ENCODE assay signal across 17 cellular contexts in the genomic region with DNA sequence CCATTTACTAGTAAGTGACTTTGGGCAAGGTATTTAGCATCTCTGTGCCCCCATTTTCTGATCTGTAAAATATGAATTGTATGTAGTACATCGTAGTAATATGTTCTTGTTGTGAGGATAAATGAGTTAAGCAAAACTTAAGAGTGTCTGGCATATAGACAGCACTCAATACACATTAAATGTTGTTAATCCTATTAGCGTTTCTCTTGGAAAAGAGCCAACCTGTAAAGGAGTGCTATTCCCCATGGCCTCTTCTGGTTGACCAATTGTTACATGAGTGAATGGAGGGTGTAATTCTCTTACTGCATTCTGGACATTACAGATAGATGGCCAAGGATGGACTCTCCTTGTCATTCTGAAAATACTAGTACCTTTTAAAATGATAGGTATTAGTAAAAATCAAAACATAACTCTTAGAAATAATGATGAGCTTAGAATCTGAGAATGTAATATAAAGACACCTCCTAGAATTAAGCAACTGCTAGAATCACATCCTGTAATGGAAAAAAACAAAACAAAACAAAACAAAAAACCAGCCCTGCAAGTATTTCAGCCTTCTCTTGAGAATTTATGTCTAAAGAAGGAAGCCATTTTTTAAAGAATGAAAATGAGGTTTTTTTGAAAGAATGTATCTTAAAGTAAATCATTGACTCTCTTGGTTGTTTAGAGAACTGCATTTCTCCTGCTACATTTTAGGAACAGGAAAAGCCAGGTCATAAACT. TPM values are rescaled to one million over a fixed set of nuclear protein-coding genes. Genes with fewer than 3 reads are reported as not detected.
DNase-seq lines count a peak whose midpoint lies in the region; ATAC-seq and TF ChIP-seq lines count a peak whose summit lies in the region.
"Had no signal": no experiment of that assay in that cellular context is flagged by ENCODE, and none has a peak within 500 bp of the region (broad histone marks: within the 10 kb centered on the region; RNA-seq: fewer than 3 reads in every experiment).

No MANE protein-coding gene starts in this region.

- DNase-seq in D341Med (ENCODE audit: low spot score) (peak; percentile 47), NCI-H510A treated with DMSO at 0.1 percent for 48 hours (lab: John Stamatoyannopoulos, UW) (peak; percentile 46), MCF 10A (ENCODE audit: unreplicated experiment) (peak; percentile 3), left kidney (ENCODE audit: low read depth, low spot score) (peak; percentile 62), germinal center (ENCODE audit: low spot score) (no peak), GM03348 (ENCODE audit: low spot score) (no peak)
- DNase-seq: activated CD4-positive, alpha-beta T cell treated with anti-CD3 and anti-CD28 coated beads, Interleukin-2, amount 10 ng/mL, durations not matched to agents 24 days and 14 days; dorsolateral prefrontal cortex; NCI-H1436 treated with DMSO at 0.1 percent for 48 hours; NCI-H2227 treated with DMSO at 0.1 percent for 48 hours; occipital lobe; sigmoid colon; stimulated activated naive B cell treated with anti-CD40 and anti-IgM and Interleukin-4, amounts not matched to agents 10 μg/mL and 1 μg/mL and 100 μg/mL, for 72 hours had no signal

- H3K9me3 Mint-ChIP-seq in MCF 10A (ENCODE audit: unreplicated experiment) = no peaks in the 10 kb centered on the region
- H3K9me3 Mint-ChIP-seq: activated CD4-positive, alpha-beta T cell treated with anti-CD3 and anti-CD28 coated beads, Interleukin-2, amount 10 ng/mL, durations not matched to agents 24 days and 14 days; activated T-helper 2 cell treated with anti-CD3 and anti-CD28 coated beads, Interferon-gamma antibody, Interleukin-2, Interleukin-4, amounts not matched to agents 10 μg/mL and 5 μg/mL and 100 μg/mL, durations not matched to agents 14 hours and 24 hours and 36 hours; stimulated activated naive B cell treated with anti-CD40 and anti-IgM and Interleukin-4, amounts not matched to agents 10 μg/mL and 1 μg/mL and 100 μg/mL, for 72 hours had no signal

- H3K36me3 Mint-ChIP-seq in MCF 10A (ENCODE audit: insufficient read depth, unreplicated experiment) = peaks cover 6% of the 10 kb centered on the region
- H3K36me3 Mint-ChIP-seq: stimulated activated naive B cell treated with anti-CD40 and anti-IgM and Interleukin-4, amounts not matched to agents 10 μg/mL and 1 μg/mL and 100 μg/mL, for 72 hours had no signal

- H3K4me1 Mint-ChIP-seq in MCF 10A (ENCODE audit: insufficient read depth, unreplicated experiment) = no peaks in the 10 kb centered on the region
- H3K4me1 Mint-ChIP-seq: activated CD4-positive, alpha-beta T cell treated with anti-CD3 and anti-CD28 coated beads, Interleukin-2, amount 10 ng/mL, durations not matched to agents 24 days and 14 days; stimulated activated naive B cell treated with anti-CD40 and anti-IgM and Interleukin-4, amounts not matched to agents 10 μg/mL and 1 μg/mL and 100 μg/mL, for 72 hours had no signal

- H3K27ac Mint-ChIP-seq in MCF 10A (ENCODE audit: low read depth, unreplicated experiment) = peak overlapping the region; percentile 8
- H3K27ac Mint-ChIP-seq: activated CD4-positive, alpha-beta T cell treated with anti-CD3 and anti-CD28 coated beads, Interleukin-2, amount 10 ng/mL, durations not matched to agents 24 days and 14 days; activated T-helper 2 cell treated with anti-CD3 and anti-CD28 coated beads, Interferon-gamma antibody, Interleukin-2, Interleukin-4, amounts not matched to agents 10 μg/mL and 5 μg/mL and 100 μg/mL, durations not matched to agents 14 hours and 24 hours and 36 hours; stimulated activated naive B cell treated with anti-CD40 and anti-IgM and Interleukin-4, amounts not matched to agents 10 μg/mL and 1 μg/mL and 100 μg/mL, for 72 hours had no signal

- CTCF ChIA-PET in MCF 10A (lab: Yijun Ruan, JAX) = interaction anchor here (1.5 kb wide), 1 partner anchor 13 kb away, joined by 6 read pairs; no protein-coding TSS in a partner anchor

- no peak overlapping the region for H3K4me3 Mint-ChIP-seq in MCF 10A (ENCODE audit: unreplicated experiment)
- H3K4me3 Mint-ChIP-seq: activated CD4-positive, alpha-beta T cell treated with anti-CD3 and anti-CD28 coated beads, Interleukin-2, amount 10 ng/mL, durations not matched to agents 24 days and 14 days; stimulated activated naive B cell treated with anti-CD40 and anti-IgM and Interleukin-4, amounts not matched to agents 10 μg/mL and 1 μg/mL and 100 μg/mL, for 72 hours had no signal

- POLR2A ChIA-PET in MCF 10A (lab: Yijun Ruan, JAX) = interaction anchor here (0.6 to 0.8 kb wide), 2 partner anchors 30 to 31 kb away, joined by 3 to 4 read pairs; a partner anchor contains a TSS

- no peaks in the 10 kb centered on the region for H3K27me3 Mint-ChIP-seq in MCF 10A (ENCODE audit: insufficient read depth, unreplicated experiment)
- H3K27me3 Mint-ChIP-seq: activated CD4-positive, alpha-beta T cell treated with anti-CD3 and anti-CD28 coated beads, Interleukin-2, amount 10 ng/mL, durations not matched to agents 24 days and 14 days; stimulated activated naive B cell treated with anti-CD40 and anti-IgM and Interleukin-4, amounts not matched to agents 10 μg/mL and 1 μg/mL and 100 μg/mL, for 72 hours had no signal

- TF ChIP-seq CTCF in MCF 10A (IDR thresholded peaks at IDR 0.05; ENCODE audit: unreplicated experiment) = no peak

- ATAC-seq in HG03565 (IDR thresholded peaks at IDR 0.05; ENCODE audit: unreplicated experiment) (no peak), HG03442 (IDR thresholded peaks at IDR 0.05; ENCODE audit: unreplicated experiment) (no peak)
- ATAC-seq: esophagus mucosa; stimulated activated naive B cell treated with anti-CD40 and anti-IgM and Interleukin-4, amounts not matched to agents 10 μg/mL and 1 μg/mL and 100 μg/mL, for 72 hours had no signal

- intact Hi-C loops in MCF 10A (cut with micrococcal nuclease) = no loop called here

- no TSS peak for BruUV-seq in MCF 10A (replicated peaks; lab: Mats Ljungman, UMichigan)

RNA-seq across cellular contexts. Expression of a gene that starts 30.5 kb away (rescaled TPM):
- 5.9 and 8.4 TPM in 2 replicates for total RNA-seq in MCF 10A (2022)

RNA-seq across cellular contexts. Expression of a gene that starts 30.5 kb away (rescaled TPM):
- total RNA-seq in MCF 10A (2022) = 22.3 and 24.5 TPM in 2 replicates

Comparison
In these comparisons a context has a peak if more than half of its experiments do, and no peak if none do; other contexts are left out.
1. DNase-seq: peak in D341Med (single experiment), NCI-H510A treated with DMSO at 0.1 percent for 48 hours (single experiment), MCF 10A (single experiment) and left kidney (single experiment); none in germinal center (single experiment) and GM03348 (single experiment).